ENCODE assay signal across 20 cellular contexts in the genomic region with DNA sequence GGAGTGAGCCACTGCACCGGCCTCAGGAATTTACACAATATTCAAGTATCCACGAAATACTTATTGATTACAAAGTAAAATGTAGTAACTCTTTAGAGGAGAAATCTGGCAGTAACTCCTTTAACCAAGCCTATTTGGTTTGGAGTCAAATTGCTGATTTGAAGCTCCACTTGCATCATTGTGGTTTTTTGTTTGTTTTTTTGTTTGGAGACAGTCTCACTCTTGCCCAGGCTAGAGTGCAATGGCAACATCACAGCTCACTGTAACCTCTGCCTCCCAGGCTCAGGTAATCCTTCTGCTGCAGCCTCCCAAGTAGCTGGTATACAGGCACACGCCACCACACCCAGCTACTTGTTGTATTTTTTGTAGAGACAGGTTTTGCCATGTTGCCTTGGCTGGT. TPM values are rescaled to one million over a fixed set of nuclear protein-coding genes. Genes with fewer than 3 reads are reported as not detected.
DNase-seq lines count a peak whose midpoint lies in the region; ATAC-seq and TF ChIP-seq lines count a peak whose summit lies in the region.
"Had no signal": no experiment of that assay in that cellular context is flagged by ENCODE, and none has a peak within 500 bp of the region (broad histone marks: within the 10 kb centered on the region; RNA-seq: fewer than 3 reads in every experiment).

No MANE protein-coding gene starts in this region.

- no peak overlapping the region for H3K27ac Mint-ChIP-seq in stimulated activated naive CD8-positive, alpha-beta T cell treated with anti-CD3 and anti-CD28 coated beads, Interleukin-15, amount 100 ng/mL, for 72 hours
- H3K27ac Mint-ChIP-seq: GM23338 had no signal

- H3K4me3 Mint-ChIP-seq in stimulated activated naive CD8-positive, alpha-beta T cell treated with anti-CD3 and anti-CD28 coated beads, Interleukin-15, amount 100 ng/mL, for 72 hours: no peak overlapping the region
- H3K4me3 Mint-ChIP-seq: CD4-positive, alpha-beta memory T cell; GM23338 had no signal

- H3K27me3 ChIP-seq in right lobe of liver: no peaks in the 10 kb centered on the region
- H3K27me3 ChIP-seq in adrenal gland: no peaks in the 10 kb centered on the region

- H3K36me3 ChIP-seq in right lobe of liver: no peaks in the 10 kb centered on the region
- no peaks in the 10 kb centered on the region for H3K36me3 ChIP-seq in adrenal gland (replicated peaks in 1 of 2)
- H3K36me3 ChIP-seq: HAP-1 had no signal

- H3K4me1 Mint-ChIP-seq in stimulated activated naive CD8-positive, alpha-beta T cell treated with anti-CD3 and anti-CD28 coated beads, Interleukin-15, amount 100 ng/mL, for 72 hours: no peaks in the 10 kb centered on the region
- H3K4me1 Mint-ChIP-seq: CD4-positive, alpha-beta memory T cell had no signal

- peak; percentile 25 for ATAC-seq in stimulated activated naive CD8-positive, alpha-beta T cell treated with anti-CD3 and anti-CD28 coated beads, Interleukin-15, amount 100 ng/mL, for 72 hours
- no peak for ATAC-seq in stimulated activated naive CD8-positive, alpha-beta T cell treated with anti-CD3 and anti-CD28 coated beads, Interleukin-15, Interleukin-2, amounts not matched to agents 100 U/mL and 50 U/mL, for 24 hours
- ATAC-seq in right lobe of liver: peak; percentile 79 to 87 (median 86)

- H3K9me3 ChIP-seq in right lobe of liver (no peaks in the 10 kb centered on the region), adrenal gland (replicated peaks in 1 of 3) (no peaks in the 10 kb centered on the region)
- H3K9me3 ChIP-seq: HAP-1 had no signal

- intact Hi-C loops in right lobe of liver (cut with DNase I) (loop anchor here in 1 of 2 donors (10.0 kb wide), 1 partner anchor 51 kb away; no protein-coding TSS in a partner anchor), adrenal gland (cut with DNase I) (loop anchor here in 1 of 2 donors (10.0 kb wide), 1 partner anchor 179 kb away; no protein-coding TSS in a partner anchor)

- no peak for TF ChIP-seq POLR2A in right lobe of liver (IDR thresholded peaks at IDR 0.05)
- TF ChIP-seq POLR2A in adrenal gland (IDR thresholded peaks at IDR 0.05): no peak

- peaks cover under 1% of the 10 kb centered on the region for H3K27me3 Mint-ChIP-seq in stimulated activated naive CD8-positive, alpha-beta T cell treated with anti-CD3 and anti-CD28 coated beads, Interleukin-15, amount 100 ng/mL, for 72 hours

- WGBS in right lobe of liver (ENCODE audit: insufficient coverage, low coverage, low lambda C conversion rate, missing lambda C conversion rate): 35% methylated on average over 2 of the region's 3 CpGs
- 82 to 97% (median 90%) methylated on average over 3 of the region's 3 CpGs for WGBS in adrenal gland, 4 donors

- DNase-seq in NCI-H2107 treated with DMSO at 0.1 percent for 48 hours (lab: John Stamatoyannopoulos, UW; ENCODE audit: unreplicated experiment) (peak; percentile 10), NCI-H2107 (lab: John Stamatoyannopoulos, UW) (no peak), fibroblast of gingiva (ENCODE audit: low read depth) (peak; percentile 9), right lobe of liver (peak in 1 of 3 donors; percentile 60), adrenal gland (no peak), AG08395 (ENCODE audit: low spot score) (no peak)
- no peak for DNase-seq in stimulated activated naive CD8-positive, alpha-beta T cell treated with anti-CD3 and anti-CD28 coated beads, Interleukin-15, amount 100 ng/mL, for 72 hours
- no peak for DNase-seq in stimulated activated naive CD8-positive, alpha-beta T cell treated with anti-CD3 and anti-CD28 coated beads, Interleukin-15, Interleukin-2, amounts not matched to agents 100 U/mL and 50 U/mL, for 24 hours
- DNase-seq: C1 segment of cervical spinal cord; Calu3; CD4-positive, alpha-beta memory T cell; COR-L47; DMS53; DMS79 treated with DMSO at 0.1 percent for 48 hours; GF-D8 had no signal

- H3K4me1 ChIP-seq in right lobe of liver (peaks cover 0 to 16% (median 0%) of the 10 kb centered on the region in 4 donors), adrenal gland (replicated peaks in 1 of 2) (peaks cover 0 to 1% of the 10 kb centered on the region in 2 donors)

- H3K4me3 ChIP-seq in right lobe of liver (no peak overlapping the region), adrenal gland (no peak overlapping the region)
- H3K4me3 ChIP-seq: GM23338, HAP-1 had no signal

- TF ChIP-seq CTCF in right lobe of liver (IDR thresholded peaks at IDR 0.05) (no peak), adrenal gland (IDR thresholded peaks at IDR 0.05) (no peak)

- no peaks in the 10 kb centered on the region for H3K9me3 Mint-ChIP-seq in stimulated activated naive CD8-positive, alpha-beta T cell treated with anti-CD3 and anti-CD28 coated beads, Interleukin-15, amount 100 ng/mL, for 72 hours

- H3K27ac ChIP-seq in right lobe of liver: peak overlapping the region in 2 of 3 donors; percentile 48 to 52
- H3K27ac ChIP-seq in adrenal gland: no peak overlapping the region
- H3K27ac ChIP-seq: 22Rv1 had no signal

RNA-seq across cellular contexts. Expression of a gene that starts 6.4 kb away (rescaled TPM):
- total RNA-seq in right lobe of liver (10 to 100 TPM in 5 of 6 experiments, 1 to 10 TPM in 1; 7.7 to 12.8 (median 11.0) TPM), adrenal gland (10 to 100 TPM; 15.8 to 23.7 (median 20.1) TPM)
- 10 to 100 TPM in 1 of 3 donors, 1 to 10 TPM in 2; 2.4 to 11.1 (median 4.7) TPM for polyA plus RNA-seq in adrenal gland

RNA-seq across cellular contexts. Expression of a gene that starts 56.5 kb away (rescaled TPM):
- total RNA-seq in right lobe of liver (10 to 100 TPM in 3 of 6 experiments, 1 to 10 TPM in 3; 4.7 to 13.6 (median 9.5) TPM), adrenal gland (1 to 10 TPM in 7 of 8 donors, under 1 TPM in 1; 0.60 to 3.5 (median 1.7) TPM)
- 1 to 10 TPM in 2 of 3 donors, under 1 TPM in 1; 0.97 to 1.3 (median 1.1) TPM for polyA plus RNA-seq in adrenal gland
- total RNA-seq: CD4-positive, alpha-beta memory T cell had no signal
- polyA plus RNA-seq: AG04450; BJ; CD4-positive, alpha-beta memory T cell had no signal

Comparison
In these comparisons a context has a peak if more than half of its experiments do, and no peak if none do; other contexts are left out.
1. DNase-seq: peak in NCI-H2107 treated with DMSO at 0.1 percent for 48 hours (single experiment) and fibroblast of gingiva (single experiment); none in NCI-H2107 (single experiment), stimulated activated naive CD8-positive, alpha-beta T cell treated with anti-CD3 and anti-CD28 coated beads, Interleukin-15, amount 100 ng/mL, for 72 hours (0 of 2), stimulated activated naive CD8-positive, alpha-beta T cell treated with anti-CD3 and anti-CD28 coated beads, Interleukin-15, Interleukin-2, amounts not matched to agents 100 U/mL and 50 U/mL, for 24 hours (single experiment), adrenal gland (0 of 7) and AG08395 (single experiment).
2. H3K27ac ChIP-seq: peak in right lobe of liver (2 of 3); none in adrenal gland (0 of 5).